In the genomic region with DNA sequence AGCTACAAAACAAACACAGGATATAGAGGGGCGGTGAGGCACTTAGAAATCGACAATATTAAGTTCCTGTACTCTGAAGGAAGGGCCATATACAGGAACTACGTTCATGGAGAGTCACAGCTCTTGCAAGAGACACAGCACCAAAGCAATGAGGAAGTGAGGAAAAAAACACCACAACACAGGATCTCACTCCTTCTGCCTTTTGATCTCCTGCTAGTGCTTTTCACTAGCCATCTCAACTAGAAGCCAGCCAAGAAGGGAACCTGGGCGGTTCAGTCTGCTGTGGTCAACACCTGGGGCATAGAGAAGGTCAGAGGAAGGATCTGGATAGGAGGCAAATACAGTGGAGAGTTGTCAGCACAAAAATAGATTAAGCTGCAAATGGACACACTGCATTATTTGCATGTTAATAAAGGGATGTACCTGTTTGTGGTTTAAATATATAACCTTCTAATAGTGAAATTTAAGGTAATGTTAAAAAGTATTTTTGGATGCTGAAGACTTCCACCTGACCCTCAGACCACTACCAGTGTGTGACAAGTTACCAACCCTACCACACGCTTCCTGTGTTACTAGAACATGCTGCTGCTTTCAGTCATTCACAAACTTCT, we compare ENCODE assay signal across 10 cellular contexts.
DNase-seq lines count a peak whose midpoint lies in the region; ATAC-seq and TF ChIP-seq lines count a peak whose summit lies in the region.
"Had no signal": no experiment of that assay in that cellular context is flagged by ENCODE, and none has a peak within 500 bp of the region (broad histone marks: within the 10 kb centered on the region; RNA-seq: fewer than 3 reads in every experiment).

No MANE protein-coding gene starts in this region.

- H3K27ac Mint-ChIP-seq in activated CD8-positive, alpha-beta T cell treated with anti-CD3 and anti-CD28 coated beads for 36 hours: peak overlapping the region; percentile 68
- no peak overlapping the region for H3K27ac Mint-ChIP-seq in stimulated activated effector memory CD8-positive, alpha-beta T cell treated with anti-CD3 and anti-CD28 coated beads, Interleukin-12 subunit alpha, Interleukin-12 subunit beta, amount 100 ng/mL, for 72 hours

- peak; percentile 80 for ATAC-seq in GM19468 (IDR thresholded peaks at IDR 0.05; ENCODE audit: extremely low read depth, unreplicated experiment)
- peak; percentile 89 for ATAC-seq in HG03460 (IDR thresholded peaks at IDR 0.05; ENCODE audit: unreplicated experiment)
- peak; percentile 93 for ATAC-seq in activated CD8-positive, alpha-beta T cell treated with anti-CD3 and anti-CD28 coated beads for 36 hours
- peak; percentile 97 for ATAC-seq in stimulated activated effector memory CD8-positive, alpha-beta T cell treated with anti-CD3 and anti-CD28 coated beads, Interleukin-12 subunit alpha, Interleukin-12 subunit beta, amount 100 ng/mL, for 72 hours
- ATAC-seq: body of pancreas had no signal

- H3K27me3 ChIP-seq in stomach (peaks cover 0 to 13% (median 0%) of the 10 kb centered on the region in 3 donors), thyroid gland (no peaks in the 10 kb centered on the region)
- H3K27me3 ChIP-seq: body of pancreas had no signal

- no peaks in the 10 kb centered on the region for H3K9me3 Mint-ChIP-seq in activated CD8-positive, alpha-beta T cell treated with anti-CD3 and anti-CD28 coated beads for 36 hours
- H3K9me3 Mint-ChIP-seq in stimulated activated effector memory CD8-positive, alpha-beta T cell treated with anti-CD3 and anti-CD28 coated beads, Interleukin-12 subunit alpha, Interleukin-12 subunit beta, amount 100 ng/mL, for 72 hours: no peaks in the 10 kb centered on the region

- H3K36me3 ChIP-seq in stomach (no peaks in the 10 kb centered on the region), thyroid gland (no peaks in the 10 kb centered on the region)

- CTCF ChIA-PET in GM10248 (lab: Yijun Ruan, JAX): interaction anchor here (1.1 to 3.2 kb wide), 4 partner anchors 11 to 18 kb away, joined by 3 to 20 read pairs (median 4); no protein-coding TSS in a partner anchor
- CTCF ChIA-PET in activated CD8-positive, alpha-beta T cell treated with anti-CD3 and anti-CD28 coated beads for 36 hours (lab: Charles Lee): interaction anchor here (1.1 to 3.1 kb wide), 7 partner anchors 10 to 194 kb away, joined by 3 to 17 read pairs (median 4); no protein-coding TSS in a partner anchor

- TF ChIP-seq POLR2A in stomach (IDR thresholded peaks at IDR 0.05) (no peak), thyroid gland (IDR thresholded peaks at IDR 0.05) (no peak)

- DNase-seq in GM10248 (ENCODE audit: extremely low spot score) (peak; percentile 25), stomach (no peak), thyroid gland (no peak), NCI-H2196 treated with DMSO at 0.1 percent for 48 hours (lab: John Stamatoyannopoulos, UW; ENCODE audit: unreplicated experiment) (no peak)
- DNase-seq in activated CD8-positive, alpha-beta T cell treated with anti-CD3 and anti-CD28 coated beads for 36 hours: peak; percentile 59
- DNase-seq in stimulated activated effector memory CD8-positive, alpha-beta T cell treated with anti-CD3 and anti-CD28 coated beads, Interleukin-12 subunit alpha, Interleukin-12 subunit beta, amount 100 ng/mL, for 72 hours (ENCODE audit: low spot score in 2 of 2): peak in 1 of 2 donors; percentile 59

- 40 to 49% (median 44%) methylated on average over 5 of the region's 5 CpGs for WGBS in stomach, 5 donors
- 49 to 57% methylated on average over 5 of the region's 5 CpGs for WGBS in thyroid gland, 2 donors

- peaks cover 19% of the 10 kb centered on the region for H3K4me1 Mint-ChIP-seq in activated CD8-positive, alpha-beta T cell treated with anti-CD3 and anti-CD28 coated beads for 36 hours (ENCODE audit: low read depth)
- H3K4me1 Mint-ChIP-seq in stimulated activated effector memory CD8-positive, alpha-beta T cell treated with anti-CD3 and anti-CD28 coated beads, Interleukin-12 subunit alpha, Interleukin-12 subunit beta, amount 100 ng/mL, for 72 hours: peaks cover 19% of the 10 kb centered on the region

- POLR2A ChIA-PET in GM10248 (lab: Yijun Ruan, JAX): no interaction called here
- POLR2A ChIA-PET in activated CD8-positive, alpha-beta T cell treated with anti-CD3 and anti-CD28 coated beads for 36 hours (lab: Charles Lee): interaction anchor here (0.6 to 1.2 kb wide), 2 partner anchors 17 to 1675 kb away, joined by 3 to 4 read pairs; no protein-coding TSS in a partner anchor

- H3K9me3 ChIP-seq in stomach (no peaks in the 10 kb centered on the region), thyroid gland (no peaks in the 10 kb centered on the region)
- H3K9me3 ChIP-seq: body of pancreas had no signal

- TF ChIP-seq CTCF in GM10248 (IDR thresholded peaks at IDR 0.05; ENCODE audit: control extremely low read depth, extremely low read depth, low read depth, missing control alignments) (no peak), stomach (IDR thresholded peaks at IDR 0.05) (no peak), thyroid gland (IDR thresholded peaks at IDR 0.05) (no peak)
- no peak for TF ChIP-seq CTCF in activated CD8-positive, alpha-beta T cell treated with anti-CD3 and anti-CD28 coated beads for 36 hours (IDR thresholded peaks at IDR 0.05)

- H3K27me3 Mint-ChIP-seq in activated CD8-positive, alpha-beta T cell treated with anti-CD3 and anti-CD28 coated beads for 36 hours: no peaks in the 10 kb centered on the region

- no peaks in the 10 kb centered on the region for H3K36me3 Mint-ChIP-seq in activated CD8-positive, alpha-beta T cell treated with anti-CD3 and anti-CD28 coated beads for 36 hours (ENCODE audit: low read depth)
- H3K36me3 Mint-ChIP-seq in stimulated activated effector memory CD8-positive, alpha-beta T cell treated with anti-CD3 and anti-CD28 coated beads, Interleukin-12 subunit alpha, Interleukin-12 subunit beta, amount 100 ng/mL, for 72 hours: no peaks in the 10 kb centered on the region

- no peak overlapping the region for H3K27ac ChIP-seq in stomach
- no peak overlapping the region for H3K27ac ChIP-seq in thyroid gland
- H3K27ac ChIP-seq: body of pancreas, parathyroid adenoma had no signal

- H3K4me1 ChIP-seq in stomach (no peaks in the 10 kb centered on the region), thyroid gland (no peaks in the 10 kb centered on the region)
- H3K4me1 ChIP-seq: body of pancreas, parathyroid adenoma had no signal

- H3K4me3 Mint-ChIP-seq in activated CD8-positive, alpha-beta T cell treated with anti-CD3 and anti-CD28 coated beads for 36 hours: peak overlapping the region; percentile 4
- H3K4me3 Mint-ChIP-seq in stimulated activated effector memory CD8-positive, alpha-beta T cell treated with anti-CD3 and anti-CD28 coated beads, Interleukin-12 subunit alpha, Interleukin-12 subunit beta, amount 100 ng/mL, for 72 hours: peak overlapping the region; percentile 19

- no peak for TF ChIP-seq EP300 in stomach (IDR thresholded peaks at IDR 0.05)

- H3K4me3 ChIP-seq in stomach (no peak overlapping the region), thyroid gland (replicated peaks in 1 of 3) (no peak overlapping the region)
- H3K4me3 ChIP-seq: body of pancreas had no signal

- intact Hi-C loops in activated CD8-positive, alpha-beta T cell treated with anti-CD3 and anti-CD28 coated beads for 36 hours (cut with micrococcal nuclease): no loop called here
- intact Hi-C loops in stomach (cut with DNase I; ENCODE audit: low total_unique reads): no loop called here
- intact Hi-C loops in thyroid gland (cut with DNase I): no loop called here

Comparison
In these comparisons a context has a peak if more than half of its experiments do, and no peak if none do; other contexts are left out.
1. DNase-seq: peak in GM10248 (single experiment) and activated CD8-positive, alpha-beta T cell treated with anti-CD3 and anti-CD28 coated beads for 36 hours (single experiment); none in stomach (single experiment), thyroid gland (0 of 2) and NCI-H2196 treated with DMSO at 0.1 percent for 48 hours (single experiment).
2. Peak in every context shown above with its lines, with median percentiles within 50 percentile points of each other: ATAC-seq.